In genomic region chr7:110801502-110801901, GRCh38 we compare ENCODE assay signal across 14 cellular contexts.
DNase-seq lines count a peak whose midpoint lies in the region; ATAC-seq and TF ChIP-seq lines count a peak whose summit lies in the region.
"Had no signal": no experiment of that assay in that cellular context is flagged by ENCODE, and none has a peak within 500 bp of the region (broad histone marks: within the 10 kb centered on the region; RNA-seq: fewer than 3 reads in every experiment).

No MANE protein-coding gene starts in this region.

- H3K27ac ChIP-seq in testis = no peak overlapping the region
- H3K27ac ChIP-seq: ovary had no signal

- no peaks in the 10 kb centered on the region for H3K4me1 ChIP-seq in testis

- intact Hi-C loops in activated naive CD4-positive, alpha-beta T cell treated with anti-CD3 and anti-CD28 coated beads for 36 hours (cut with micrococcal nuclease) = no loop called here
- intact Hi-C loops in testis (cut with DNase I; ENCODE audit: low total_unique reads) = no loop called here

- H3K36me3 Mint-ChIP-seq in activated naive CD4-positive, alpha-beta T cell treated with anti-CD3 and anti-CD28 coated beads for 36 hours (ENCODE audit: low read depth) = no peaks in the 10 kb centered on the region

- no peaks in the 10 kb centered on the region for H3K27me3 ChIP-seq in testis
- H3K27me3 ChIP-seq: ovary had no signal

- no peak for DNase-seq in activated gamma-delta T cell treated with Interleukin-2 at 50 U/mL for 16 hours
- DNase-seq in activated naive CD4-positive, alpha-beta T cell treated with anti-CD3 and anti-CD28 coated beads for 36 hours = no peak
- DNase-seq in testis = no peak
- no peak for DNase-seq in T-helper 1 cell
- DNase-seq: activated CD4-positive, alpha-beta T cell treated with anti-CD3 and anti-CD28 coated beads for 48 hours; mesenchymal stem cell; NCI-H2029 treated with DMSO at 0.1 percent for 48 hours; ovary had no signal

- no peaks in the 10 kb centered on the region for H3K9me3 Mint-ChIP-seq in activated naive CD4-positive, alpha-beta T cell treated with anti-CD3 and anti-CD28 coated beads for 36 hours
- H3K9me3 Mint-ChIP-seq: activated naive CD4-positive, alpha-beta T cell treated with anti-CD3 and anti-CD28 coated beads, Interleukin-2, amount 50 U/mL, for 24 hours had no signal

- TF ChIP-seq CTCF in testis (IDR thresholded peaks at IDR 0.05) = no peak

- TF ChIP-seq POLR2A in GM18505 (IDR thresholded peaks at IDR 0.05; ENCODE audit: borderline replicate concordance, extremely low read depth, insufficient read depth, insufficient read length) (no peak), testis (IDR thresholded peaks at IDR 0.05) (no peak)

- no peak overlapping the region for H3K27ac Mint-ChIP-seq in activated naive CD4-positive, alpha-beta T cell treated with anti-CD3 and anti-CD28 coated beads for 36 hours
- H3K27ac Mint-ChIP-seq: activated naive CD4-positive, alpha-beta T cell treated with anti-CD3 and anti-CD28 coated beads, Interleukin-2, amount 50 U/mL, for 24 hours had no signal

- no peaks in the 10 kb centered on the region for H3K9me3 ChIP-seq in testis
- H3K9me3 ChIP-seq: ovary had no signal

- CTCF ChIA-PET in activated naive CD4-positive, alpha-beta T cell treated with anti-CD3 and anti-CD28 coated beads for 36 hours (lab: Charles Lee) = interaction anchor here (0.6 kb wide), 1 partner anchor 651 kb away, joined by 3 read pairs; no protein-coding TSS in a partner anchor

- H3K27me3 Mint-ChIP-seq in activated naive CD4-positive, alpha-beta T cell treated with anti-CD3 and anti-CD28 coated beads for 36 hours (ENCODE audit: low read depth) = no peaks in the 10 kb centered on the region
- H3K27me3 Mint-ChIP-seq: activated naive CD4-positive, alpha-beta T cell treated with anti-CD3 and anti-CD28 coated beads, Interleukin-2, amount 50 U/mL, for 24 hours had no signal

- H3K36me3 ChIP-seq in testis (ENCODE audit: low read depth, missing control alignments) = no peaks in the 10 kb centered on the region
- H3K36me3 ChIP-seq: ovary had no signal

- H3K4me3 ChIP-seq in testis = no peak overlapping the region
- H3K4me3 ChIP-seq: K562, ovary had no signal

- no peak overlapping the region for H3K4me3 Mint-ChIP-seq in activated naive CD4-positive, alpha-beta T cell treated with anti-CD3 and anti-CD28 coated beads for 36 hours
- H3K4me3 Mint-ChIP-seq: activated naive CD4-positive, alpha-beta T cell treated with anti-CD3 and anti-CD28 coated beads, Interleukin-2, amount 50 U/mL, for 24 hours had no signal

- ATAC-seq in GM18505 (IDR thresholded peaks at IDR 0.05; ENCODE audit: unreplicated experiment) (peak; percentile 57), GM19467 (IDR thresholded peaks at IDR 0.05; ENCODE audit: unreplicated experiment) (peak; percentile 82), HG02938 (IDR thresholded peaks at IDR 0.05; ENCODE audit: unreplicated experiment) (peak; percentile 78), HG03565 (IDR thresholded peaks at IDR 0.05; ENCODE audit: unreplicated experiment) (peak; percentile 72)
- ATAC-seq: K562 had no signal

- peaks cover 9% of the 10 kb centered on the region for H3K4me1 Mint-ChIP-seq in activated naive CD4-positive, alpha-beta T cell treated with anti-CD3 and anti-CD28 coated beads for 36 hours (ENCODE audit: low read depth)

- WGBS in testis, 2 donors = 91 to 96% methylated on average over 1 of the region's 1 CpG
